10 cellular contexts compared by ENCODE assay signal in the genomic region with DNA sequence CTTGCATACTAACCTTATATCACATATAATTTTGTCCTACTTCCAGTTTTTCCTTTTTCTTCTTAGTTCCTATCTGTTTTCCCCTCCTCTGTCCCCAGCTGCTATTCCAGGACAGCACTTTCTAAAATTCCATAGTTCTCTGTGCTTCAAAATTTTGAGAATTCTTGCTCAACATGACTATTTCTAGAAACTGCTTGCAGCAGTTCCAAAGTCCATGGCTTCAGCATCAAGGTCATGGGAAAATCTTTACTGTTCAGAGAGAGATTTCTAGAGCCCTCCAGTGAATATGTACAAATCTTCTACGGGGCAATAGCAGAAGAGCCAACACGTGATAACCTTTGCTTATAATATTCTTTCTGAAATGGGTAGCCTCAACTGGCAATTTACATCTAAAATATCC.
"Had no signal": no experiment of that assay in that cellular context is flagged by ENCODE, and none has a peak within 500 bp of the region (broad histone marks: within the 10 kb centered on the region; RNA-seq: fewer than 3 reads in every experiment).

No MANE protein-coding gene starts in this region.

- H3K36me3 ChIP-seq: breast epithelium, uterus had no signal

- FAIRE-seq: endometrium had no signal

- H3K4me3 ChIP-seq: breast epithelium, uterus had no signal

- DNase-seq: activated effector memory CD4-positive, alpha-beta T cell treated with Interleukin-2 at 50 U/mL for 16 hours; activated T-cell treated with anti-CD3 and anti-CD28 coated beads, Interleukin-2, amount 50 U/mL, for 1 hour; amygdala; posterior cingulate gyrus; stimulated activated CD4-positive, alpha-beta T cell treated with anti-CD3 and anti-CD28 coated beads, Interleukin-2, amount 100 ng/mL, for 24 hours; stimulated activated naive CD4-positive, alpha-beta T cell; uterus had no signal

- H3K4me1 ChIP-seq: breast epithelium, uterus had no signal

- H3K27me3 ChIP-seq: breast epithelium, uterus had no signal

- ATAC-seq: esophagus mucosa had no signal

- H3K9me3 ChIP-seq: breast epithelium, uterus had no signal
